ENCODE assay signal across 1 cellular context in genomic region chr21:42530167-42530518, GRCh38.
TF ChIP-seq lines count a peak whose summit lies in the region.

No MANE protein-coding gene starts in this region.

TF ChIP-seq in GM23338, 12 proteins besides CTCF, POLR2A, EP300 and RAD21:
- TF ChIP-seq, protein P1, sequence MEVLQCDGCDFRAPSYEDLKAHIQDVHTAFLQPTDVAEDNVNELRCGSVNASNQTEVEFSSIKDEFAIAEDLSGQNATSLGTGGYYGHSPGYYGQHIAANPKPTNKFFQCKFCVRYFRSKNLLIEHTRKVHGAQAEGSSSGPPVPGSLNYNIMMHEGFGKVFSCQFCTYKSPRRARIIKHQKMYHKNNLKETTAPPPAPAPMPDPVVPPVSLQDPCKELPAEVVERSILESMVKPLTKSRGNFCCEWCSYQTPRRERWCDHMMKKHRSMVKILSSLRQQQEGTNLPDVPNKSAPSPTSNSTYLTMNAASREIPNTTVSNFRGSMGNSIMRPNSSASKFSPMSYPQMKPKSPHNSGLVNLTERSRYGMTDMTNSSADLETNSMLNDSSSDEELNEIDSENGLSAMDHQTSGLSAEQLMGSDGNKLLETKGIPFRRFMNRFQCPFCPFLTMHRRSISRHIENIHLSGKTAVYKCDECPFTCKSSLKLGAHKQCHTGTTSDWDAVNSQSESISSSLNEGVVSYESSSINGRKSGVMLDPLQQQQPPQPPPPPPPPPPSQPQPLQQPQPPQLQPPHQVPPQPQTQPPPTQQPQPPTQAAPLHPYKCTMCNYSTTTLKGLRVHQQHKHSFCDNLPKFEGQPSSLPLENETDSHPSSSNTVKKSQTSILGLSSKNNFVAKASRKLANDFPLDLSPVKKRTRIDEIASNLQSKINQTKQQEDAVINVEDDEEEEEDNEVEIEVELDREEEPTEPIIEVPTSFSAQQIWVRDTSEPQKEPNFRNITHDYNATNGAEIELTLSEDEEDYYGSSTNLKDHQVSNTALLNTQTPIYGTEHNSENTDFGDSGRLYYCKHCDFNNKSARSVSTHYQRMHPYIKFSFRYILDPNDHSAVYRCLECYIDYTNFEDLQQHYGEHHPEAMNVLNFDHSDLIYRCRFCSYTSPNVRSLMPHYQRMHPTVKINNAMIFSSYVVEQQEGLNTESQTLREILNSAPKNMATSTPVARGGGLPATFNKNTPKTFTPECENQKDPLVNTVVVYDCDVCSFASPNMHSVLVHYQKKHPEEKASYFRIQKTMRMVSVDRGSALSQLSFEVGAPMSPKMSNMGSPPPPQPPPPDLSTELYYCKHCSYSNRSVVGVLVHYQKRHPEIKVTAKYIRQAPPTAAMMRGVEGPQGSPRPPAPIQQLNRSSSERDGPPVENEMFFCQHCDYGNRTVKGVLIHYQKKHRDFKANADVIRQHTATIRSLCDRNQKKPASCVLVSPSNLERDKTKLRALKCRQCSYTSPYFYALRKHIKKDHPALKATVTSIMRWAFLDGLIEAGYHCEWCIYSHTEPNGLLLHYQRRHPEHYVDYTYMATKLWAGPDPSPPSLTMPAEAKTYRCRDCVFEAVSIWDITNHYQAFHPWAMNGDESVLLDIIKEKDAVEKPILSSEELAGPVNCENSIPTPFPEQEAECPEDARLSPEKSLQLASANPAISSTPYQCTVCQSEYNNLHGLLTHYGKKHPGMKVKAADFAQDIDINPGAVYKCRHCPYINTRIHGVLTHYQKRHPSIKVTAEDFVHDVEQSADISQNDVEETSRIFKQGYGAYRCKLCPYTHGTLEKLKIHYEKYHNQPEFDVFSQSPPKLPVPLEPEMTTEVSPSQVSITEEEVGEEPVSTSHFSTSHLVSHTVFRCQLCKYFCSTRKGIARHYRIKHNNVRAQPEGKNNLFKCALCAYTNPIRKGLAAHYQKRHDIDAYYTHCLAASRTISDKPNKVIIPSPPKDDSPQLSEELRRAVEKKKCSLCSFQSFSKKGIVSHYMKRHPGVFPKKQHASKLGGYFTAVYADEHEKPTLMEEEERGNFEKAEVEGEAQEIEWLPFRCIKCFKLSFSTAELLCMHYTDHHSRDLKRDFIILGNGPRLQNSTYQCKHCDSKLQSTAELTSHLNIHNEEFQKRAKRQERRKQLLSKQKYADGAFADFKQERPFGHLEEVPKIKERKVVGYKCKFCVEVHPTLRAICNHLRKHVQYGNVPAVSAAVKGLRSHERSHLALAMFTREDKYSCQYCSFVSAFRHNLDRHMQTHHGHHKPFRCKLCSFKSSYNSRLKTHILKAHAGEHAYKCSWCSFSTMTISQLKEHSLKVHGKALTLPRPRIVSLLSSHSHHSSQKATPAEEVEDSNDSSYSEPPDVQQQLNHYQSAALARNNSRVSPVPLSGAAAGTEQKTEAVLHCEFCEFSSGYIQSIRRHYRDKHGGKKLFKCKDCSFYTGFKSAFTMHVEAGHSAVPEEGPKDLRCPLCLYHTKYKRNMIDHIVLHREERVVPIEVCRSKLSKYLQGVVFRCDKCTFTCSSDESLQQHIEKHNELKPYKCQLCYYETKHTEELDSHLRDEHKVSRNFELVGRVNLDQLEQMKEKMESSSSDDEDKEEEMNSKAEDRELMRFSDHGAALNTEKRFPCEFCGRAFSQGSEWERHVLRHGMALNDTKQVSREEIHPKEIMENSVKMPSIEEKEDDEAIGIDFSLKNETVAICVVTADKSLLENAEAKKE (CRISPR knock-in tag; IDR thresholded peaks at IDR 0.05) = no peak
- no peak for TF ChIP-seq ZNF114 (CRISPR knock-in tag; IDR thresholded peaks at IDR 0.05)
- no peak for TF ChIP-seq STAT1 (IDR thresholded peaks at IDR 0.05; ENCODE audit: unreplicated experiment)
